12 cellular contexts compared by ENCODE assay signal in genomic region chr20:3680701-3681351, GRCh38. TPM values are rescaled to one million over a fixed set of nuclear protein-coding genes. Genes with fewer than 3 reads are reported as not detected.
DNase-seq lines count a peak whose midpoint lies in the region; ATAC-seq and TF ChIP-seq lines count a peak whose summit lies in the region.
"Had no signal": no experiment of that assay in that cellular context is flagged by ENCODE, and none has a peak within 500 bp of the region (broad histone marks: within the 10 kb centered on the region; RNA-seq: fewer than 3 reads in every experiment).

No MANE protein-coding gene starts in this region.

- H3K9me3 ChIP-seq in MG63 (no peaks in the 10 kb centered on the region), endodermal cell (ENCODE audit: control insufficient read depth, low read length) (no peaks in the 10 kb centered on the region), mucosa of rectum (ENCODE audit: control insufficient read depth in 2 of 2, low read length in 2 of 2) (no peaks in the 10 kb centered on the region), tibial nerve (no peaks in the 10 kb centered on the region)

- no peaks in the 10 kb centered on the region for H3K36me3 Mint-ChIP-seq in endodermal cell (ENCODE audit: low read depth)

- H3K4me3 ChIP-seq in MG63 (peak overlapping the region; percentile 55), endodermal cell (ENCODE audit: low read length) (no peak overlapping the region), mucosa of rectum (ENCODE audit: low read length in 2 of 2) (peak overlapping the region; percentile 17 to 44), tibial nerve (peak overlapping the region; percentile 34 to 72 (median 46))

- DNase-seq in MG63 (no peak), endodermal cell (peak; percentile 65), tibial nerve (ENCODE audit: low spot score in 2 of 2) (no peak), NCI-H226 (no peak), NCI-H1048 (lab: John Stamatoyannopoulos, UW) (no peak)
- DNase-seq: stimulated activated CD4-positive, alpha-beta T cell treated with anti-CD3 and anti-CD28 coated beads, Interleukin-4, amount 100 ng/mL, for 1 hour had no signal

- no peak for ATAC-seq in GM19467 (IDR thresholded peaks at IDR 0.05; ENCODE audit: unreplicated experiment)

- TF ChIP-seq CTCF in endodermal cell (conservative IDR thresholded peaks at IDR 0.05) (no peak), tibial nerve (IDR thresholded peaks at IDR 0.05) (no peak)

- no peak for TF ChIP-seq EP300 in tibial nerve (IDR thresholded peaks at IDR 0.05)

- H3K4me3 Mint-ChIP-seq in endodermal cell = peak overlapping the region; percentile 47

- peaks cover 70% of the 10 kb centered on the region for H3K27me3 Mint-ChIP-seq in endodermal cell (ENCODE audit: insufficient read depth)

- 75 to 83% methylated on average over 10 to 15 of the region's 15 CpGs for WGBS in endodermal cell (ENCODE audit: insufficient coverage in 1 of 2, insufficient read length in 1 of 2), 2 experiments
- 47 to 56% methylated on average over 13 to 15 of the region's 15 CpGs for WGBS in tibial nerve, 2 donors

- no peak for TF ChIP-seq POLR2A in tibial nerve (IDR thresholded peaks at IDR 0.05)

- no peaks in the 10 kb centered on the region for H3K9me3 Mint-ChIP-seq in endodermal cell

- H3K36me3 ChIP-seq in MG63 (no peaks in the 10 kb centered on the region), endodermal cell (ENCODE audit: control insufficient read depth, insufficient read depth, low read length) (no peaks in the 10 kb centered on the region), mucosa of rectum (ENCODE audit: control insufficient read depth in 2 of 2, insufficient read depth in 2 of 2, low read length in 2 of 2) (no peaks in the 10 kb centered on the region), tibial nerve (peaks cover 0 to 3% (median 0%) of the 10 kb centered on the region in 3 donors)
- H3K36me3 ChIP-seq: brain microvascular endothelial cell had no signal

- H3K4me1 ChIP-seq in endodermal cell (ENCODE audit: control insufficient read depth, insufficient read depth, low read length) (peaks cover 4% of the 10 kb centered on the region), mucosa of rectum (ENCODE audit: control insufficient read depth in 2 of 2, insufficient read depth in 2 of 2, low read length in 2 of 2) (peaks cover 0 to 5% of the 10 kb centered on the region in 2 donors), tibial nerve (peaks cover 0 to 66% (median 31%) of the 10 kb centered on the region in 4 donors)

- H3K9ac ChIP-seq in endodermal cell (ENCODE audit: extremely low read depth, low read length, poor library complexity, severe bottlenecking) = no peak overlapping the region
- no peak overlapping the region for H3K9ac ChIP-seq in mucosa of rectum (ENCODE audit: low read depth in 1 of 2, low read length in 2 of 2)

- H3K27ac ChIP-seq in endodermal cell (ENCODE audit: low read depth, low read length) = no peak overlapping the region
- peak overlapping the region; percentile 54 to 55 for H3K27ac ChIP-seq in mucosa of rectum (ENCODE audit: low read depth in 2 of 2, low read length in 2 of 2)
- H3K27ac ChIP-seq in tibial nerve = peak overlapping the region; percentile 37 to 93 (median 72)
- H3K27ac ChIP-seq: brain microvascular endothelial cell had no signal

- no peak overlapping the region for H3K27ac Mint-ChIP-seq in endodermal cell

- H3K27me3 ChIP-seq in MG63 = no peaks in the 10 kb centered on the region
- peaks cover 22% of the 10 kb centered on the region for H3K27me3 ChIP-seq in endodermal cell (ENCODE audit: control insufficient read depth, insufficient read depth, low read length, poor library complexity, severe bottlenecking)
- peaks cover 8 to 14% of the 10 kb centered on the region in 2 donors for H3K27me3 ChIP-seq in mucosa of rectum (ENCODE audit: control insufficient read depth in 2 of 2, insufficient read depth in 2 of 2, low read length in 2 of 2)
- peaks cover 0 to 16% of the 10 kb centered on the region in 2 donors for H3K27me3 ChIP-seq in tibial nerve

- peaks cover 4% of the 10 kb centered on the region for H3K4me1 Mint-ChIP-seq in endodermal cell

RNA-seq across cellular contexts. Expression of gene ADAM33, which starts 1.0 kb away (rescaled TPM):
- total RNA-seq in MG63 (2014; rRNA removed; shearing (Covaris generic); ENCODE audit: low replicate concordance) = 4.9 and 7.3 TPM in 2 replicates
- total RNA-seq in endodermal cell = 1 to 10 TPM; 3.0 to 3.3 TPM
- 7.7 TPM for polyA plus RNA-seq in endodermal cell (2013, experiment 1 of 2)
- polyA plus RNA-seq in endodermal cell (2013, experiment 2 of 2) = 6.9 TPM
- total RNA-seq in tibial nerve = 100 to 1,000 TPM; 162 to 385 (median 274) TPM
- total RNA-seq: T-helper 2 cell treated with Interferon-gamma antibody and Interleukin-4, amounts not matched to agents 100 ng/mL and 5 ng/mL, for 36 hours had no signal

RNA-seq across cellular contexts. Expression of gene GFRA4, which starts 17.6 kb away (rescaled TPM):
- not detected in 2 replicates for total RNA-seq in MG63 (2014; rRNA removed; shearing (Covaris generic); ENCODE audit: low replicate concordance)
- total RNA-seq in endodermal cell (not detected), tibial nerve (not detected)
- not detected for polyA plus RNA-seq in endodermal cell (2013, experiment 1 of 2)
- not detected for polyA plus RNA-seq in endodermal cell (2013, experiment 2 of 2)
- total RNA-seq: myocyte; T-helper 2 cell treated with Interferon-gamma antibody and Interleukin-4, amounts not matched to agents 100 ng/mL and 5 ng/mL, for 36 hours; ureter had no signal

RNA-seq across cellular contexts. Expression of gene SIGLEC1, which starts 31.6 kb away (rescaled TPM):
- total RNA-seq in MG63 (2014; rRNA removed; shearing (Covaris generic); ENCODE audit: low replicate concordance) = not detected in 2 replicates
- total RNA-seq in endodermal cell (not detected), tibial nerve (10 to 100 TPM in 3 of 4 donors, 1 to 10 TPM in 1; 5.2 to 33.9 (median 13.1) TPM)
- polyA plus RNA-seq in endodermal cell (2013, experiment 1 of 2) = not detected
- not detected for polyA plus RNA-seq in endodermal cell (2013, experiment 2 of 2)
- total RNA-seq: T-helper 2 cell treated with Interferon-gamma antibody and Interleukin-4, amounts not matched to agents 100 ng/mL and 5 ng/mL, for 36 hours had no signal

RNA-seq across cellular contexts. Expression of gene HSPA12B, which starts 51.7 kb away (rescaled TPM):
- total RNA-seq in MG63 (2014; rRNA removed; shearing (Covaris generic); ENCODE audit: low replicate concordance) = 0.03 TPM in 1 of 2 replicates, not detected in the other
- total RNA-seq in endodermal cell (1 to 10 TPM; 1.1 to 1.4 TPM), tibial nerve (10 to 100 TPM; 12.7 to 30.9 (median 18.7) TPM)
- 1.5 TPM for polyA plus RNA-seq in endodermal cell (2013, experiment 1 of 2)
- polyA plus RNA-seq in endodermal cell (2013, experiment 2 of 2) = 1.1 TPM
- total RNA-seq: myocyte; T-helper 2 cell treated with Interferon-gamma antibody and Interleukin-4, amounts not matched to agents 100 ng/mL and 5 ng/mL, for 36 hours had no signal

Comparison
In these comparisons a context has a peak if more than half of its experiments do, and no peak if none do; other contexts are left out.
1. RNA of gene ADAM33, which starts 1.0 kb away (total RNA-seq): 162 to 385 TPM in tibial nerve; 4.9 to 7.3 TPM in MG63 and 3.0 to 3.3 TPM in endodermal cell; every median in the first group is over 10 times any median in the second.